Comparison of ENCODE assay signal across 15 cellular contexts in the genomic region with DNA sequence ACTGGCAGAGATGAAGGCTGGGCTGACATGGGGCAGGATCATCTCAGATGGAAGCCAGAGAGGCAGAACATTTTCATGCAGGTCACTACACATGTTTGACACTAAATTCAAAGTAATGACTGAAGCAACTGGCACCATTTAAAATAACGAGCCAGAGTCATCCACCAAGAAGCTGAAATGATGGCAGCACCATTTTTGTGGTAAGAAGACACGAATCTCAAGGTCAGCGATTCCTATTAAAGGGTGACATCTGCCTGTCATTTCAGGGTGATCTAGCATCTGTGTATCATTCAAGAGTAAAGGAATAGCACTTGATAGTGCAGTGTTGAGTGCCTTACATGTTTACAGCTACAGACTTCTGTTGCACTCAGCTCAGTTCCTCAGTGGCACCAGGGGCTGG.
DNase-seq lines count a peak whose midpoint lies in the region; ATAC-seq, FAIRE-seq and TF ChIP-seq lines count a peak whose summit lies in the region.
"Had no signal": no experiment of that assay in that cellular context is flagged by ENCODE, and none has a peak within 500 bp of the region (broad histone marks: within the 10 kb centered on the region; RNA-seq: fewer than 3 reads in every experiment).

No MANE protein-coding gene starts in this region.

- FAIRE-seq in bronchial epithelial cell (lab: Jason Lieb, UNC): peak; percentile 13
- FAIRE-seq: GM12878, GM18507 had no signal

- CTCF ChIA-PET in SK-N-SH (lab: Yijun Ruan, JAX): no interaction called here

- H3K4me3 Mint-ChIP-seq in natural killer cell: no peak overlapping the region
- H3K4me3 Mint-ChIP-seq: CD4-positive, CD25-positive, alpha-beta regulatory T cell; H9 had no signal

- H3K4me2 ChIP-seq in SK-N-SH: no peak overlapping the region
- H3K4me2 ChIP-seq: BLaER1 treated with 17β-estradiol and CSF1 and Interleukin-3, amounts not matched to agents 10 nM and 100 nM had no signal

- no peaks in the 10 kb centered on the region for H3K27me3 Mint-ChIP-seq in natural killer cell (ENCODE audit: low read depth in 2 of 2)

- H3K9me3 Mint-ChIP-seq in natural killer cell: no peaks in the 10 kb centered on the region
- H3K9me3 Mint-ChIP-seq: H9 had no signal

- H3K36me3 ChIP-seq in SK-N-SH (replicated peaks in 1 of 2; ENCODE audit: control insufficient read depth in 1 of 2, insufficient read depth in 2 of 2, low read length in 1 of 2) (no peaks in the 10 kb centered on the region), bronchial epithelial cell (ENCODE audit: control insufficient read depth, insufficient read depth, low read length) (no peaks in the 10 kb centered on the region)
- H3K36me3 ChIP-seq: BLaER1 treated with 17β-estradiol and CSF1 and Interleukin-3, amounts not matched to agents 10 nM and 100 nM had no signal

- H3K27ac Mint-ChIP-seq in natural killer cell: no peak overlapping the region
- H3K27ac Mint-ChIP-seq: CD4-positive, CD25-positive, alpha-beta regulatory T cell; H9 had no signal

- TF ChIP-seq CTCF in SK-N-SH (IDR thresholded peaks at IDR 0.05) (no peak), bronchial epithelial cell (IDR thresholded peaks at IDR 0.05; ENCODE audit: insufficient read depth, low read length, severe bottlenecking) (no peak), natural killer cell (IDR thresholded peaks at IDR 0.05) (no peak)

- POLR2A ChIA-PET in SK-N-SH (lab: Yijun Ruan, JAX): no interaction called here

- H3K4me1 ChIP-seq in SK-N-SH (ENCODE audit: control insufficient read depth in 1 of 2, insufficient read depth in 2 of 2, low read depth in 1 of 2, low read length in 1 of 2): no peaks in the 10 kb centered on the region; a peak in 2 of 4 replicates
- H3K4me1 ChIP-seq: BLaER1 treated with 17β-estradiol and CSF1 and Interleukin-3, amounts not matched to agents 10 nM and 100 nM had no signal

- H3K36me3 Mint-ChIP-seq in natural killer cell: no peaks in the 10 kb centered on the region
- H3K36me3 Mint-ChIP-seq: CD4-positive, CD25-positive, alpha-beta regulatory T cell had no signal

- no peak overlapping the region for H3K9ac ChIP-seq in SK-N-SH
- H3K9ac ChIP-seq: BLaER1 treated with 17β-estradiol and CSF1 and Interleukin-3, amounts not matched to agents 10 nM and 100 nM had no signal

- ATAC-seq in SK-N-SH treated with all-trans-retinoic acid at 6 μM for 48 hours: peak; percentile 21; the same call in 2 of the 3 replicates
- ATAC-seq in natural killer cell: no peak
- ATAC-seq in HG03159 (IDR thresholded peaks at IDR 0.05; ENCODE audit: unreplicated experiment): no peak
- ATAC-seq in GM19397 (IDR thresholded peaks at IDR 0.05; ENCODE audit: unreplicated experiment): no peak
- no peak for ATAC-seq in GM21423 (IDR thresholded peaks at IDR 0.05; ENCODE audit: unreplicated experiment)
- ATAC-seq: GM12878 had no signal

- H3K4me1 Mint-ChIP-seq in natural killer cell: no peaks in the 10 kb centered on the region
- H3K4me1 Mint-ChIP-seq: CD4-positive, CD25-positive, alpha-beta regulatory T cell had no signal

- H3K27ac ChIP-seq in SK-N-SH (ENCODE audit: low read depth in 2 of 2, low read length in 1 of 2): no peak overlapping the region
- H3K27ac ChIP-seq: BLaER1 treated with 17β-estradiol and CSF1 and Interleukin-3, amounts not matched to agents 10 nM and 100 nM had no signal

- no peaks in the 10 kb centered on the region for H4K20me1 ChIP-seq in SK-N-SH (ENCODE audit: insufficient read depth)
- H4K20me1 ChIP-seq: BLaER1 treated with 17β-estradiol and CSF1 and Interleukin-3, amounts not matched to agents 10 nM and 100 nM had no signal

- no peak for TF ChIP-seq EP300 in SK-N-SH (IDR thresholded peaks at IDR 0.05; ENCODE audit: borderline replicate concordance in 1 of 2, low read depth in 1 of 2, low read length in 1 of 2)

- intact Hi-C loops in natural killer cell (cut with micrococcal nuclease): no loop called here

- WGBS in SK-N-SH (ENCODE audit: low lambda C conversion rate): 63% methylated on average over 3 of the region's 3 CpGs

- no peak for TF ChIP-seq RAD21 in SK-N-SH (IDR thresholded peaks at IDR 0.05; ENCODE audit: low read length)

- H2AFZ ChIP-seq in SK-N-SH (ENCODE audit: low read depth): no peak overlapping the region

- H3K4me3 ChIP-seq in SK-N-SH (ENCODE audit: low read depth in 2 of 2, low read length in 1 of 2): no peak overlapping the region
- no peak overlapping the region for H3K4me3 ChIP-seq in bronchial epithelial cell (ENCODE audit: low read depth, low read length)
- H3K4me3 ChIP-seq: BLaER1 treated with 17β-estradiol and CSF1 and Interleukin-3, amounts not matched to agents 10 nM and 100 nM; GM12878 had no signal

- H3K27me3 ChIP-seq in SK-N-SH (ENCODE audit: insufficient read depth): no peaks in the 10 kb centered on the region
- H3K27me3 ChIP-seq in bronchial epithelial cell (ENCODE audit: control insufficient read depth, insufficient read depth, low read length): no peaks in the 10 kb centered on the region
- H3K27me3 ChIP-seq: BLaER1 treated with 17β-estradiol and CSF1 and Interleukin-3, amounts not matched to agents 10 nM and 100 nM had no signal

- H3F3A ChIP-seq in SK-N-SH (replicated peaks; ENCODE audit: insufficient read depth): no peaks in the 10 kb centered on the region

- H3K9me2 ChIP-seq in SK-N-SH: no peaks in the 10 kb centered on the region

- no peak for DNase-seq in SK-N-SH
- DNase-seq in NCI-H510A (lab: John Stamatoyannopoulos, UW): peak; percentile 57
- no peak for DNase-seq in bronchial epithelial cell (ENCODE audit: low read depth)
- no peak for DNase-seq in natural killer cell
- DNase-seq: 8988T; CD4-positive, CD25-positive, alpha-beta regulatory T cell; GOT3; H9 had no signal

- no peaks in the 10 kb centered on the region for H3K9me3 ChIP-seq in SK-N-SH
- H3K9me3 ChIP-seq: BLaER1 treated with 17β-estradiol and CSF1 and Interleukin-3, amounts not matched to agents 10 nM and 100 nM had no signal

- H3K79me2 ChIP-seq in SK-N-SH (ENCODE audit: insufficient read depth): no peaks in the 10 kb centered on the region

TF ChIP-seq in SK-N-SH treated with all-trans-retinoic acid at 6 μM for 48 hours, 23 proteins besides CTCF, POLR2A, EP300 and RAD21 (continues in another document):
- TF ChIP-seq, protein P1, sequence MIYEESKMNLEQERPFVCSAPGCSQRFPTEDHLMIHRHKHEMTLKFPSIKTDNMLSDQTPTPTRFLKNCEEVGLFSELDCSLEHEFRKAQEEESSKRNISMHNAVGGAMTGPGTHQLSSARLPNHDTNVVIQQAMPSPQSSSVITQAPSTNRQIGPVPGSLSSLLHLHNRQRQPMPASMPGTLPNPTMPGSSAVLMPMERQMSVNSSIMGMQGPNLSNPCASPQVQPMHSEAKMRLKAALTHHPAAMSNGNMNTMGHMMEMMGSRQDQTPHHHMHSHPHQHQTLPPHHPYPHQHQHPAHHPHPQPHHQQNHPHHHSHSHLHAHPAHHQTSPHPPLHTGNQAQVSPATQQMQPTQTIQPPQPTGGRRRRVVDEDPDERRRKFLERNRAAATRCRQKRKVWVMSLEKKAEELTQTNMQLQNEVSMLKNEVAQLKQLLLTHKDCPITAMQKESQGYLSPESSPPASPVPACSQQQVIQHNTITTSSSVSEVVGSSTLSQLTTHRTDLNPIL (CRISPR knock-in tag; IDR thresholded peaks at IDR 0.05; ENCODE audit: low read depth): no peak
- TF ChIP-seq BACH2 (CRISPR knock-in tag; IDR thresholded peaks at IDR 0.05; ENCODE audit: borderline replicate concordance) (no peak), ZC3H10 (CRISPR knock-in tag; IDR thresholded peaks at IDR 0.05) (no peak)

TF ChIP-seq in SK-N-SH, 30 proteins besides CTCF, POLR2A, EP300 and RAD21:
- no peak for TF ChIP-seq RFX5 (IDR thresholded peaks at IDR 0.05; ENCODE audit: low read length)
- TF ChIP-seq, protein P2, sequence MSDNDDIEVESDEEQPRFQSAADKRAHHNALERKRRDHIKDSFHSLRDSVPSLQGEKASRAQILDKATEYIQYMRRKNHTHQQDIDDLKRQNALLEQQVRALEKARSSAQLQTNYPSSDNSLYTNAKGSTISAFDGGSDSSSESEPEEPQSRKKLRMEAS (IDR thresholded peaks at IDR 0.05; ENCODE audit: low read depth): no peak
- TF ChIP-seq, protein P3, sequence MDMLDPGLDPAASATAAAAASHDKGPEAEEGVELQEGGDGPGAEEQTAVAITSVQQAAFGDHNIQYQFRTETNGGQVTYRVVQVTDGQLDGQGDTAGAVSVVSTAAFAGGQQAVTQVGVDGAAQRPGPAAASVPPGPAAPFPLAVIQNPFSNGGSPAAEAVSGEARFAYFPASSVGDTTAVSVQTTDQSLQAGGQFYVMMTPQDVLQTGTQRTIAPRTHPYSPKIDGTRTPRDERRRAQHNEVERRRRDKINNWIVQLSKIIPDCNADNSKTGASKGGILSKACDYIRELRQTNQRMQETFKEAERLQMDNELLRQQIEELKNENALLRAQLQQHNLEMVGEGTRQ (IDR thresholded peaks at IDR 0.05; ENCODE audit: borderline replicate concordance, low read depth, low read length): no peak
- TF ChIP-seq SIN3A (IDR thresholded peaks at IDR 0.05; ENCODE audit: borderline replicate concordance, low read depth, low read length): no peak
- TF ChIP-seq FOSL2 (IDR thresholded peaks at IDR 0.05; ENCODE audit: borderline replicate concordance, low read depth): no peak
